1 cellular context compared by ENCODE assay signal in the genomic region with DNA sequence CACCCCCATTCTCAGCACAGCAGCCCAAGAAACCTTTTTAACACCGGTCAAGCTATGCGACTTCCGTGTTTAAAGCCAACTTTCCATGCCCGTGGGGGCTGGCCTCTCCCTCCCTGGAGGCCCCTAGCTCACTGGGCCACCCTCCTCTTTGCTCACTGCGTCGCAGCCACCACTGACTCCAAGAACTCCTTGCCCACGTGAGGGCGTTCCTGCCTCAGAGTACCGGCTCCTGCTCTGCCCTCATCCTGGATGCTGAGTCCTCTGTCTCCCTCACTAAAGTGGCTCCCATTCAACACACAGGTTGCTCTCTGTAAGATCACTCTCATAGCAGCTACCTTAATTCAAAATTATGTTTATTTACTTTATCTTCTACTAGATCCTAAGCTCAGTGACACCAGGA.
TF ChIP-seq lines count a peak whose summit lies in the region.

No MANE protein-coding gene starts in this region.

TF ChIP-seq in H1, 55 proteins besides CTCF, POLR2A, EP300 and RAD21:
- TF ChIP-seq, protein P1, sequence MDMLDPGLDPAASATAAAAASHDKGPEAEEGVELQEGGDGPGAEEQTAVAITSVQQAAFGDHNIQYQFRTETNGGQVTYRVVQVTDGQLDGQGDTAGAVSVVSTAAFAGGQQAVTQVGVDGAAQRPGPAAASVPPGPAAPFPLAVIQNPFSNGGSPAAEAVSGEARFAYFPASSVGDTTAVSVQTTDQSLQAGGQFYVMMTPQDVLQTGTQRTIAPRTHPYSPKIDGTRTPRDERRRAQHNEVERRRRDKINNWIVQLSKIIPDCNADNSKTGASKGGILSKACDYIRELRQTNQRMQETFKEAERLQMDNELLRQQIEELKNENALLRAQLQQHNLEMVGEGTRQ (IDR thresholded peaks at IDR 0.05; ENCODE audit: low read length) = peak; percentile 20; the same call in 1 of the 2 replicates
- no peak for TF ChIP-seq KDM1A (IDR thresholded peaks at IDR 0.05; ENCODE audit: borderline replicate concordance, low read length)
